ENCODE assay signal across 9 cellular contexts in genomic region chr3:188796122-188796631, GRCh38.
A peak's percentile ranks its signal among the peaks of the same experiment; 100 is the strongest.
DNase-seq lines count a peak whose midpoint lies in the region; ATAC-seq and TF ChIP-seq lines count a peak whose summit lies in the region.
"Had no signal": no experiment of that assay in that cellular context is flagged by ENCODE, and none has a peak within 500 bp of the region (broad histone marks: within the 10 kb centered on the region; RNA-seq: fewer than 3 reads in every experiment).

No MANE protein-coding gene starts in this region.

- H3K27ac ChIP-seq in ACC112 (ENCODE audit: low read depth, low read length) (peak overlapping the region; percentile 88), left ventricle myocardium inferior (replicated peaks) (peak overlapping the region; percentile 9)
- H3K27ac ChIP-seq: VCaP had no signal

- intact Hi-C loops in left ventricle myocardium inferior (cut with micrococcal nuclease), result no loop called here

- H3K4me1 Mint-ChIP-seq in type B pancreatic cell (ENCODE audit: unreplicated experiment), result peaks cover 32% of the 10 kb centered on the region

- H3K79me2 ChIP-seq in ACC112 (ENCODE audit: control insufficient read depth, insufficient read depth, low read length, unreplicated experiment), result no peaks in the 10 kb centered on the region

- no peak overlapping the region for H3K27ac Mint-ChIP-seq in type B pancreatic cell

- no peaks in the 10 kb centered on the region for H3K9me3 ChIP-seq in left ventricle myocardium inferior (replicated peaks)

- H3K36me3 Mint-ChIP-seq in type B pancreatic cell, result peaks cover 14% of the 10 kb centered on the region

- H2AFZ ChIP-seq in ACC112 (ENCODE audit: low read length, unreplicated experiment), result peak overlapping the region; percentile 34

- H3K27me3 ChIP-seq in ACC112 (ENCODE audit: insufficient read depth, low read length) (no peaks in the 10 kb centered on the region), left ventricle myocardium inferior (ENCODE audit: low read depth) (no peaks in the 10 kb centered on the region)

- TF ChIP-seq CTCF in left ventricle myocardium inferior (IDR thresholded peaks at IDR 0.05; ENCODE audit: borderline replicate concordance), result no peak
- TF ChIP-seq CTCF in type B pancreatic cell (conservative IDR thresholded peaks at IDR 0.05), result no peak

- H3K4me3 ChIP-seq in ACC112 (ENCODE audit: low read depth, low read length) (peak overlapping the region; percentile 25; the same call in 1 of the 2 replicates), left ventricle myocardium inferior (no peak overlapping the region)

- H3K36me3 ChIP-seq in ACC112 (ENCODE audit: insufficient read depth, low read length) (peaks cover 9% of the 10 kb centered on the region), left ventricle myocardium inferior (no peaks in the 10 kb centered on the region)

- H3K4me1 ChIP-seq in ACC112 (ENCODE audit: control insufficient read depth, insufficient read depth, low read length, unreplicated experiment) (peaks cover 26% of the 10 kb centered on the region), left ventricle myocardium inferior (peaks cover 45% of the 10 kb centered on the region)

- H3K4me3 Mint-ChIP-seq in type B pancreatic cell, result no peak overlapping the region

- ATAC-seq in GM21619 (IDR thresholded peaks at IDR 0.05; ENCODE audit: unreplicated experiment), result peak; percentile 83

- peaks cover 11% of the 10 kb centered on the region for H3K9me3 Mint-ChIP-seq in type B pancreatic cell

- H3K27me3 Mint-ChIP-seq in type B pancreatic cell, result no peaks in the 10 kb centered on the region

- peak; percentile 4 for DNase-seq in OCI-M1 (lab: John Stamatoyannopoulos, UW)
- no peak for DNase-seq in left ventricle myocardium inferior
- DNase-seq in Kasumi-1 (lab: John Stamatoyannopoulos, UW), result no peak
- no peak for DNase-seq in NCI-H1694 treated with DMSO at 0.1 percent for 48 hours (lab: John Stamatoyannopoulos, UW)
- no peak for DNase-seq in type B pancreatic cell (ENCODE audit: extremely low spot score, unreplicated experiment)
- no peak for DNase-seq in NCI-H2196 (lab: John Stamatoyannopoulos, UW; ENCODE audit: unreplicated experiment)
